Comparison of ENCODE assay signal across 10 cellular contexts in genomic region chr12:116882742-116883141, GRCh38. TPM values are rescaled to one million over a fixed set of nuclear protein-coding genes. Genes with fewer than 3 reads are reported as not detected.
DNase-seq lines count a peak whose midpoint lies in the region; ATAC-seq and TF ChIP-seq lines count a peak whose summit lies in the region.
"Had no signal": no experiment of that assay in that cellular context is flagged by ENCODE, and none has a peak within 500 bp of the region (broad histone marks: within the 10 kb centered on the region; RNA-seq: fewer than 3 reads in every experiment).

No MANE protein-coding gene starts in this region.

- CTCF ChIA-PET in MCF 10A (lab: Yijun Ruan, JAX): interaction anchor here (0.6 to 1.9 kb wide), 17 partner anchors 9 to 239 kb away, joined by 3 to 14 read pairs (median 5); no protein-coding TSS in a partner anchor
- CTCF ChIA-PET in mammary epithelial cell (lab: Charles Lee; ENCODE audit: low non-redundant PET): interaction anchor here (0.5 to 0.6 kb wide), 3 partner anchors 179 to 319 kb away, joined by 3 to 4 read pairs (median 4); no protein-coding TSS in a partner anchor

- no peaks in the 10 kb centered on the region for H3K36me3 Mint-ChIP-seq in MCF 10A (ENCODE audit: insufficient read depth, unreplicated experiment)
- H3K36me3 Mint-ChIP-seq in stimulated activated memory B cell treated with anti-CD40 and anti-IgM and Interleukin-4, amounts not matched to agents 10 μg/mL and 1 μg/mL and 100 μg/mL, for 72 hours: no peaks in the 10 kb centered on the region

- in situ Hi-C loops in mammary epithelial cell (cut with MboI; ENCODE audit: low sequenced_read_pairs in 2 of 2): loop anchor here in 1 of 2 donors (25.0 kb wide), 1 partner anchor 170 kb away; no protein-coding TSS in a partner anchor
- in situ Hi-C loops in transverse colon (cut with MboI; ENCODE audit: low pct_ligation_motif_present in 1 of 4, low pct_unique_long_range_greater_than_20kb in 1 of 4, low sequenced_read_pairs in 3 of 4): no loop called here

- DNase-seq in MCF 10A (ENCODE audit: unreplicated experiment): peak; percentile 66
- no peak for DNase-seq in mammary epithelial cell
- DNase-seq in fibroblast of pulmonary artery (ENCODE audit: low read depth): peak; percentile 59
- DNase-seq in upper lobe of left lung: no peak
- no peak for DNase-seq in transverse colon
- DNase-seq: islet precursor cell had no signal

- no peaks in the 10 kb centered on the region for H3K9me3 Mint-ChIP-seq in MCF 10A (ENCODE audit: unreplicated experiment)
- no peaks in the 10 kb centered on the region for H3K9me3 Mint-ChIP-seq in stimulated activated memory B cell treated with anti-CD40 and anti-IgM and Interleukin-4, amounts not matched to agents 10 μg/mL and 1 μg/mL and 100 μg/mL, for 72 hours

- H3K4me1 ChIP-seq in mammary epithelial cell (ENCODE audit: insufficient read depth, low read length): peaks cover 13% of the 10 kb centered on the region
- peaks cover 39% of the 10 kb centered on the region for H3K4me1 ChIP-seq in OCI-LY1 (ENCODE audit: insufficient read depth, low read length, severe bottlenecking)
- H3K4me1 ChIP-seq in upper lobe of left lung: peaks cover 31 to 45% (median 37%) of the 10 kb centered on the region in 4 donors
- H3K4me1 ChIP-seq in transverse colon: peaks cover 10 to 41% (median 33%) of the 10 kb centered on the region in 4 donors

- no peak overlapping the region for H2AFZ ChIP-seq in mammary epithelial cell (ENCODE audit: low read depth, low read length)
- no peak overlapping the region for H2AFZ ChIP-seq in OCI-LY1 (ENCODE audit: low read length)

- H3F3A ChIP-seq in OCI-LY1 (ENCODE audit: insufficient read depth, low read length): no peaks in the 10 kb centered on the region

- ATAC-seq in stimulated activated memory B cell treated with anti-CD40 and anti-IgM and Interleukin-4, amounts not matched to agents 10 μg/mL and 1 μg/mL and 100 μg/mL, for 72 hours: peak; percentile 46
- no peak for ATAC-seq in upper lobe of left lung (ENCODE audit: low FRiP score in 2 of 2)
- no peak for ATAC-seq in HG02759 (IDR thresholded peaks at IDR 0.05; ENCODE audit: unreplicated experiment)

- H3K27me3 ChIP-seq in mammary epithelial cell (ENCODE audit: insufficient read depth, low read length): peaks cover 47% of the 10 kb centered on the region
- H3K27me3 ChIP-seq in OCI-LY1 (ENCODE audit: insufficient read depth, low read length): no peaks in the 10 kb centered on the region
- H3K27me3 ChIP-seq in upper lobe of left lung: peaks cover 0 to 50% (median 25%) of the 10 kb centered on the region in 4 donors
- H3K27me3 ChIP-seq in transverse colon: peaks cover 73% of the 10 kb centered on the region

- no peak overlapping the region for H3K4me3 ChIP-seq in mammary epithelial cell (replicated peaks in 1 of 3; ENCODE audit: insufficient read depth in 1 of 3, low read depth in 2 of 3, low read length in 3 of 3)
- H3K4me3 ChIP-seq in OCI-LY1 (ENCODE audit: low read depth, low read length, poor library complexity, severe bottlenecking): peak overlapping the region; percentile 71
- no peak overlapping the region for H3K4me3 ChIP-seq in fibroblast of pulmonary artery (replicated peaks; ENCODE audit: low read depth, low read length)
- H3K4me3 ChIP-seq in upper lobe of left lung: no peak overlapping the region
- no peak overlapping the region for H3K4me3 ChIP-seq in transverse colon

- BruUV-seq in MCF 10A (replicated peaks; lab: Mats Ljungman, UMichigan): no TSS peak
- no TSS peak for BruUV-seq in mammary epithelial cell (replicated peaks; lab: Mats Ljungman, UMichigan)

- intact Hi-C loops in MCF 10A (cut with micrococcal nuclease) (loop anchor here (1.0 to 10.0 kb wide), 3 partner anchors 65 to 179 kb away; partner anchors contain the start of genes RNFT2 and SPRING1), mammary epithelial cell (cut with micrococcal nuclease) (loop anchor here (1.0 kb wide), 1 partner anchor 179 kb away; no protein-coding TSS in a partner anchor), transverse colon (cut with DNase I; ENCODE audit: low total_unique reads) (no loop called here)

- H3K36me3 ChIP-seq in mammary epithelial cell (ENCODE audit: insufficient read depth, low read length): no peaks in the 10 kb centered on the region
- H3K36me3 ChIP-seq in OCI-LY1 (ENCODE audit: insufficient read depth, low read length): peaks cover 17% of the 10 kb centered on the region
- no peaks in the 10 kb centered on the region for H3K36me3 ChIP-seq in upper lobe of left lung
- no peaks in the 10 kb centered on the region for H3K36me3 ChIP-seq in transverse colon

- H4K20me1 ChIP-seq in mammary epithelial cell (ENCODE audit: insufficient read depth, low read length) (no peaks in the 10 kb centered on the region), OCI-LY1 (ENCODE audit: insufficient read depth, low read length) (no peaks in the 10 kb centered on the region)

- H3K9me3 ChIP-seq in mammary epithelial cell (replicated peaks; ENCODE audit: insufficient read depth, low read length) (no peaks in the 10 kb centered on the region), OCI-LY1 (ENCODE audit: low read length) (no peaks in the 10 kb centered on the region), upper lobe of left lung (no peaks in the 10 kb centered on the region), transverse colon (no peaks in the 10 kb centered on the region)

- H3K4me1 Mint-ChIP-seq in MCF 10A (ENCODE audit: insufficient read depth, unreplicated experiment): peaks cover 19% of the 10 kb centered on the region
- H3K4me1 Mint-ChIP-seq in stimulated activated memory B cell treated with anti-CD40 and anti-IgM and Interleukin-4, amounts not matched to agents 10 μg/mL and 1 μg/mL and 100 μg/mL, for 72 hours: peaks cover 40% of the 10 kb centered on the region

- H3K79me2 ChIP-seq in mammary epithelial cell (ENCODE audit: insufficient read depth, low read length) (no peaks in the 10 kb centered on the region), OCI-LY1 (ENCODE audit: insufficient read depth, low read length) (peaks cover 26% of the 10 kb centered on the region)

- H3K4me3 Mint-ChIP-seq in MCF 10A (ENCODE audit: unreplicated experiment): no peak overlapping the region
- H3K4me3 Mint-ChIP-seq in stimulated activated memory B cell treated with anti-CD40 and anti-IgM and Interleukin-4, amounts not matched to agents 10 μg/mL and 1 μg/mL and 100 μg/mL, for 72 hours: no peak overlapping the region

- dilution Hi-C loops in mammary epithelial cell (cut with HindIII; ENCODE audit: low sequenced_read_pairs): no loop called here

- POLR2A ChIA-PET in MCF 10A (lab: Yijun Ruan, JAX): interaction anchor here (1.1 to 2.0 kb wide), 5 partner anchors 146 to 179 kb away, joined by 3 to 7 read pairs (median 5); no protein-coding TSS in a partner anchor

- TF ChIP-seq EP300 in upper lobe of left lung (IDR thresholded peaks at IDR 0.05) (no peak), transverse colon (IDR thresholded peaks at IDR 0.05; ENCODE audit: low read depth) (no peak)

- 44% methylated on average over 6 of the region's 6 CpGs for WGBS in mammary epithelial cell (ENCODE audit: low coverage, missing lambda C conversion rate)
- 20 to 36% methylated on average over 6 of the region's 6 CpGs for WGBS in upper lobe of left lung, 2 donors
- WGBS in transverse colon (ENCODE audit: low coverage in 1 of 2), 2 donors: 26% methylated on average over 6 of the region's 6 CpGs; no CpG with 5 or more reads in 1 of the 2 donors

- H3K27ac ChIP-seq in mammary epithelial cell (ENCODE audit: insufficient read depth, low read depth, low read length) (no peak overlapping the region), OCI-LY1 (ENCODE audit: low read depth, low read length, poor library complexity, severe bottlenecking) (peak overlapping the region; percentile 72), upper lobe of left lung (no peak overlapping the region), transverse colon (no peak overlapping the region)

- H3K4me2 ChIP-seq in mammary epithelial cell (ENCODE audit: insufficient read depth, low read depth, low read length) (no peak overlapping the region), OCI-LY1 (ENCODE audit: low read length) (peak overlapping the region; percentile 95)

- TF ChIP-seq CTCF in MCF 10A (IDR thresholded peaks at IDR 0.05; ENCODE audit: unreplicated experiment) (no peak), mammary epithelial cell (conservative IDR thresholded peaks at IDR 0.05 in 1 of 2, IDR thresholded peaks at IDR 0.05 in 1 of 2; ENCODE audit: extremely low read depth in 1 of 2, insufficient read depth in 1 of 2, low read depth in 1 of 2, low read length in 2 of 2) (peak in 1 of 2 donors; percentile 37), OCI-LY1 (IDR thresholded peaks at IDR 0.05; ENCODE audit: low read length) (peak; percentile 65), fibroblast of pulmonary artery (IDR thresholded peaks at IDR 0.05; ENCODE audit: low read length, missing control alignments) (peak; percentile 31), upper lobe of left lung (IDR thresholded peaks at IDR 0.05) (peak in 1 of 6 experiments; percentile 6), transverse colon (IDR thresholded peaks at IDR 0.05) (no peak)

- H3K9me2 ChIP-seq in OCI-LY1 (ENCODE audit: low read depth, low read length): no peaks in the 10 kb centered on the region

- no peak overlapping the region for H3K27ac Mint-ChIP-seq in MCF 10A (ENCODE audit: low read depth, unreplicated experiment)
- no peak overlapping the region for H3K27ac Mint-ChIP-seq in stimulated activated memory B cell treated with anti-CD40 and anti-IgM and Interleukin-4, amounts not matched to agents 10 μg/mL and 1 μg/mL and 100 μg/mL, for 72 hours

- H3K27me3 Mint-ChIP-seq in MCF 10A (ENCODE audit: insufficient read depth, unreplicated experiment): peaks cover 36% of the 10 kb centered on the region
- H3K27me3 Mint-ChIP-seq in stimulated activated memory B cell treated with anti-CD40 and anti-IgM and Interleukin-4, amounts not matched to agents 10 μg/mL and 1 μg/mL and 100 μg/mL, for 72 hours: peaks cover 57% of the 10 kb centered on the region

- TF ChIP-seq POLR2A in upper lobe of left lung (IDR thresholded peaks at IDR 0.05): no peak
- no peak for TF ChIP-seq POLR2A in transverse colon (IDR thresholded peaks at IDR 0.05)

- no peak overlapping the region for H3K9ac ChIP-seq in mammary epithelial cell (ENCODE audit: insufficient read depth, low read length)
- peak overlapping the region; percentile 84; the same call in 1 of the 2 replicates for H3K9ac ChIP-seq in OCI-LY1 (ENCODE audit: low read length)

RNA-seq across cellular contexts. Expression of gene HRK, which starts 1.5 kb away (rescaled TPM):
- total RNA-seq in MCF 10A (2022) (2.6 and 3.0 TPM in 2 replicates), mammary epithelial cell (under 1 TPM; 0.12 to 0.17 TPM), upper lobe of left lung (under 1 TPM in 3 of 6 donors, not detected in 3; 0.06 to 0.33 (median 0.13) TPM), transverse colon (under 1 TPM in 1 of 4 donors, not detected in 3; 0.48 TPM)
- polyA plus RNA-seq in mammary epithelial cell: not detected
- not detected for polyA minus RNA-seq in mammary epithelial cell
- total RNA-seq: activated CD8-positive, alpha-beta memory T cell treated with anti-CD3 and anti-CD28 coated beads for 36 hours had no signal

RNA-seq across cellular contexts. Expression of gene FBXW8, which starts 28.0 kb away (rescaled TPM):
- 24.2 and 24.8 TPM in 2 replicates for total RNA-seq in MCF 10A (2022)
- total RNA-seq in mammary epithelial cell: 10 to 100 TPM; 10.7 to 12.8 TPM
- 6.0 TPM for polyA plus RNA-seq in mammary epithelial cell
- 18.5 TPM for polyA minus RNA-seq in mammary epithelial cell
- total RNA-seq in upper lobe of left lung: 10 to 100 TPM; 14.7 to 52.4 (median 18.6) TPM
- 10 to 100 TPM in 2 of 4 donors, 1 to 10 TPM in 2; 7.8 to 29.9 (median 10.3) TPM for total RNA-seq in transverse colon

Comparison
In these comparisons a context has a peak if more than half of its experiments do, and no peak if none do; other contexts are left out.
1. DNase-seq: peak in MCF 10A (single experiment) and fibroblast of pulmonary artery (single experiment); none in mammary epithelial cell (single experiment), upper lobe of left lung (0 of 2) and transverse colon (single experiment).
2. CTCF ChIP-seq: peak in OCI-LY1 (single experiment) and fibroblast of pulmonary artery (single experiment); none in MCF 10A (single experiment) and transverse colon (0 of 5).